7 cellular contexts compared by ENCODE assay signal in genomic region chr5:34156703-34157414, GRCh38.
DNase-seq lines count a peak whose midpoint lies in the region; ATAC-seq and TF ChIP-seq lines count a peak whose summit lies in the region.
"Not testable (repeated sequence)": the region's sequence is repeated elsewhere in the genome, so short reads cannot be mapped to it uniquely, and the experiment has no call there.

No MANE protein-coding gene starts in this region.

- not testable (repeated sequence) for H3K56ac ChIP-seq in IMR-90 (ENCODE audit: extremely low read depth, insufficient read depth, low read length)

- not testable (repeated sequence) for H3K4me1 ChIP-seq in IMR-90 (ENCODE audit: control insufficient read depth, insufficient read depth, low read length); mesenchymal stem cell (ENCODE audit: control insufficient read depth, insufficient read depth, low read depth, low read length)

- H3K9me3 ChIP-seq in IMR-90 (ENCODE audit: control insufficient read depth, insufficient read depth, low read length); mesenchymal stem cell (ENCODE audit: control insufficient read depth, low read length): not testable (repeated sequence)

- H3K9me1 ChIP-seq in IMR-90 (ENCODE audit: insufficient read depth, low read length): not testable (repeated sequence)

- H3K27me3 ChIP-seq in IMR-90 (ENCODE audit: control insufficient read depth, insufficient read depth, low read length); mesenchymal stem cell (ENCODE audit: control insufficient read depth in 1 of 2, insufficient read depth in 1 of 2, low read length in 2 of 2): not testable (repeated sequence)

- not testable (repeated sequence) for H3K36me3 Mint-ChIP-seq in HFFc6 (ENCODE audit: low read depth)

- H3K27ac Mint-ChIP-seq in HFFc6: peak overlapping the region; percentile 84

- DNase-seq in AG20443 (ENCODE audit: low spot score): peak; percentile 50
- peak; percentile 68 for DNase-seq in HFFc6
- DNase-seq in IMR-90: peak; percentile 34
- peak; percentile 1 for DNase-seq in amniotic stem cell (lab: John Stamatoyannopoulos, UW)
- DNase-seq in fibroblast of gingiva (ENCODE audit: low read depth): peak; percentile 76
- not testable (repeated sequence) for DNase-seq in mesenchymal stem cell

- not testable (repeated sequence) for H2AK9ac ChIP-seq in IMR-90 (replicated peaks; ENCODE audit: low read depth, low read length, poor library complexity)

- peak; percentile 68 for ATAC-seq in GM18867 (IDR thresholded peaks at IDR 0.05; ENCODE audit: unreplicated experiment)
- 0 out of 2 replicates have a peak, but pooled peaks have one; percentile 37 for ATAC-seq in IMR-90 (ENCODE audit: low read depth)

- not testable (repeated sequence) for H3K4ac ChIP-seq in IMR-90 (ENCODE audit: low read depth, low read length); mesenchymal stem cell (ENCODE audit: low read depth in 1 of 2, low read length in 2 of 2)

- dilution Hi-C loops in IMR-90 (cut with HindIII; ENCODE audit: low sequenced_read_pairs, unreplicated experiment): not testable (repeated sequence)

- not testable (repeated sequence) for H3K27ac ChIP-seq in IMR-90 (ENCODE audit: insufficient read depth, low read length); mesenchymal stem cell (ENCODE audit: low read length, poor library complexity, severe bottlenecking)

- not testable (repeated sequence) for H3K9ac ChIP-seq in IMR-90 (ENCODE audit: low read depth, low read length)
- H3K9ac ChIP-seq in mesenchymal stem cell (ENCODE audit: low read length): peak overlapping the region; percentile 37

- TF ChIP-seq CTCF in HFFc6 (IDR thresholded peaks at IDR 0.05); IMR-90 (conservative IDR thresholded peaks at IDR 0.05; ENCODE audit: low read depth, low read length): not testable (repeated sequence)

- BruUV-seq in IMR-90 (replicated peaks; lab: Mats Ljungman, UMichigan): not testable (repeated sequence)

- not testable (repeated sequence) for TF ChIP-seq POLR2A in IMR-90 (IDR thresholded peaks at IDR 0.05; ENCODE audit: low read depth, low read length)

- H2AK5ac ChIP-seq in IMR-90 (ENCODE audit: low read depth, low read length); mesenchymal stem cell (ENCODE audit: low read length, severe bottlenecking): not testable (repeated sequence)

- POLR2A ChIA-PET in IMR-90 (lab: Charles Lee; ENCODE audit: unreplicated experiment): not testable (repeated sequence)

- WGBS in IMR-90 (ENCODE audit: extremely low coverage in 2 of 2, insufficient read length in 1 of 2), 2 experiments: no CpG with 5 or more reads among the region's 4 CpGs
- no CpG with 5 or more reads among the region's 4 CpGs for WGBS in mesenchymal stem cell

- H2BK120ac ChIP-seq in IMR-90 (ENCODE audit: low read depth, low read length); mesenchymal stem cell (ENCODE audit: low read depth, low read length): not testable (repeated sequence)

- peaks cover 18% of the 10 kb centered on the region for H3K4me1 Mint-ChIP-seq in HFFc6 (ENCODE audit: low read depth)

- H2BK20ac ChIP-seq in IMR-90 (ENCODE audit: low read depth, low read length): not testable (repeated sequence)

- H2AFZ ChIP-seq in IMR-90 (replicated peaks; ENCODE audit: low read length, poor library complexity); mesenchymal stem cell (ENCODE audit: low read depth, low read length): not testable (repeated sequence)

- H3K4me3 ChIP-seq in IMR-90 (ENCODE audit: insufficient read depth, low read depth, low read length): not testable (repeated sequence)
- peak overlapping the region in 1 of 2 experiments; percentile 37 for H3K4me3 ChIP-seq in mesenchymal stem cell (ENCODE audit: insufficient read depth in 1 of 2, low read depth in 1 of 2, low read length in 2 of 2)

- not testable (repeated sequence) for H4K20me1 ChIP-seq in IMR-90 (ENCODE audit: insufficient read depth, low read length)

- H2BK5ac ChIP-seq in IMR-90 (ENCODE audit: low read depth, low read length, poor library complexity, severe bottlenecking); mesenchymal stem cell (ENCODE audit: low read depth, low read length, poor library complexity, severe bottlenecking): not testable (repeated sequence)

- in situ Hi-C loops in IMR-90 (cut with MboI; ENCODE audit: low sequenced_read_pairs): not testable (repeated sequence)

- H4K5ac ChIP-seq in IMR-90 (ENCODE audit: low read depth, low read length): not testable (repeated sequence)

- peak overlapping the region; percentile 49 for H3K4me3 Mint-ChIP-seq in HFFc6

- H3K27me3 Mint-ChIP-seq in HFFc6 (ENCODE audit: insufficient read depth): not testable (repeated sequence)

- H4K8ac ChIP-seq in IMR-90 (ENCODE audit: low read depth in 2 of 2, low read length in 2 of 2); mesenchymal stem cell (ENCODE audit: low read length): not testable (repeated sequence)

- H3K79me1 ChIP-seq in IMR-90 (ENCODE audit: low read depth in 1 of 2, low read length in 2 of 2); mesenchymal stem cell (replicated peaks; ENCODE audit: low read length, poor library complexity, severe bottlenecking): not testable (repeated sequence)

- not testable (repeated sequence) for H3K18ac ChIP-seq in IMR-90 (ENCODE audit: low read depth, low read length); mesenchymal stem cell (ENCODE audit: low read depth in 1 of 2, low read length in 2 of 2)

- TF ChIP-seq RAD21 in IMR-90 (IDR thresholded peaks at IDR 0.05; ENCODE audit: low read length): not testable (repeated sequence)

- CTCF ChIA-PET in IMR-90 (lab: Yijun Ruan, JAX): not testable (repeated sequence)

- not testable (repeated sequence) for H2BK12ac ChIP-seq in mesenchymal stem cell (ENCODE audit: low read length in 2 of 2)

- H3K4me2 ChIP-seq in IMR-90 (ENCODE audit: low read depth, low read length); mesenchymal stem cell (ENCODE audit: low read length, poor library complexity, severe bottlenecking): not testable (repeated sequence)

- not testable (repeated sequence) for H2BK15ac ChIP-seq in IMR-90 (ENCODE audit: low read depth, low read length); mesenchymal stem cell (ENCODE audit: low read depth, poor library complexity, severe bottlenecking)

- H3K23ac ChIP-seq in IMR-90 (ENCODE audit: low read depth, low read length); mesenchymal stem cell (ENCODE audit: low read length in 2 of 2): not testable (repeated sequence)

- not testable (repeated sequence) for H3K9me3 Mint-ChIP-seq in HFFc6

- not testable (repeated sequence) for H3K14ac ChIP-seq in IMR-90 (replicated peaks; ENCODE audit: low read depth, low read length); mesenchymal stem cell (ENCODE audit: low read length in 2 of 2)

- H4K91ac ChIP-seq in IMR-90 (ENCODE audit: insufficient read depth, low read depth, low read length); mesenchymal stem cell (ENCODE audit: low read length): not testable (repeated sequence)

- intact Hi-C loops in IMR-90 (cut with micrococcal nuclease): not testable (repeated sequence)

- not testable (repeated sequence) for H3K36me3 ChIP-seq in IMR-90 (ENCODE audit: control insufficient read depth, insufficient read depth, low read length); mesenchymal stem cell (ENCODE audit: control insufficient read depth in 1 of 2, insufficient read depth in 2 of 2, low read depth in 1 of 2, low read length in 2 of 2)
